In the genomic region with DNA sequence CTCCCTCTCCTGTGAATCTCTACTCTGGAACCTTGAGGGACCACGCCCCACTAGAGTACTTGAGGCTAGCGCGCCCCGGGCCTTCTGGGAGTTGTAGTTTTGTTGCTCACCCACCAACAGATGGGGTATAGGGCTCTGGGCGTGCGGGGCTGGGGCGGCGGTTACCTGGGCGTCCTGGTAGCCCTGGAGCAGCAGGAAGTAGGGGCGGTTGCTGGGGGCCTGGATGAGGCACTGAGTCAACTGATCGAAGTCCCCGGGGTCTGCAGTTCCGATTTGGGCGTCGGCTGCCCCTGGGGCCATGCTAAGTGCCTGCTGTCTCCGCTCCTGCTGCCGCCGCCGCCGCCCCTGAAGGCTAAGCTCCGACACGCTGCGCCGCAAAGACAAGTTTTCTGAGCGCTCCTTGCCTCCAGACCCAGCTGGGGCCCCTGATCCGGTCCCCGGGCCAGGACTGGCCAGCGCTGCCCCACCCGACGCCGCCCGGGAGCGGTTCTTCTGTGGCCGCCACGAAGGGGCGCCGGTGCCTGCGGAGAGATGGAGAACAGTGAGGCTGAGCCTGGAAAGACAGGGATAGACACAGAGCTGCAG, we compare ENCODE assay signal across 7 cellular contexts. TPM values are rescaled to one million over a fixed set of nuclear protein-coding genes. Genes with fewer than 3 reads are reported as not detected.
DNase-seq lines count a peak whose midpoint lies in the region; ATAC-seq and TF ChIP-seq lines count a peak whose summit lies in the region.
"Had no signal": no experiment of that assay in that cellular context is flagged by ENCODE, and none has a peak within 500 bp of the region (broad histone marks: within the 10 kb centered on the region; RNA-seq: fewer than 3 reads in every experiment).

No MANE protein-coding gene starts in this region.

- no peak overlapping the region for H3K27ac ChIP-seq in neural cell (ENCODE audit: low read length)

- H2AFZ ChIP-seq in neural cell (ENCODE audit: low read depth, low read length) = no peak overlapping the region

- peaks cover 0 to 9% (median 5%) of the 10 kb centered on the region in 5 experiments for H3K9me3 Mint-ChIP-seq in brain
- peaks cover 0 to 2% of the 10 kb centered on the region in 2 donors for H3K9me3 Mint-ChIP-seq in activated T-cell treated with anti-CD3 and anti-CD28 coated beads, Interleukin-2, amount 50 U/mL, for 72 hours

- no peaks in the 10 kb centered on the region for H3F3A ChIP-seq in neural cell (ENCODE audit: insufficient read depth, low read length, poor library complexity, severe bottlenecking)

- peak overlapping the region in 3 of 5 experiments; percentile 17 to 88 (median 78) for H3K27ac Mint-ChIP-seq in brain
- H3K27ac Mint-ChIP-seq in activated T-cell treated with anti-CD3 and anti-CD28 coated beads, Interleukin-2, amount 50 U/mL, for 72 hours = no peak overlapping the region

- peaks cover 18% of the 10 kb centered on the region for H3K27me3 Mint-ChIP-seq in brain
- H3K27me3 Mint-ChIP-seq in activated T-cell treated with anti-CD3 and anti-CD28 coated beads, Interleukin-2, amount 50 U/mL, for 72 hours (ENCODE audit: low read depth) = no peaks in the 10 kb centered on the region

- H3K4me2 ChIP-seq in neural cell (ENCODE audit: low read length) = no peak overlapping the region

- H3K9me3 ChIP-seq in neural cell (ENCODE audit: low read length) = no peaks in the 10 kb centered on the region

- H3K27me3 ChIP-seq in neural cell (ENCODE audit: insufficient read depth, low read depth, low read length) = peaks cover 12% of the 10 kb centered on the region

- TF ChIP-seq EP300 in neural cell (conservative IDR thresholded peaks at IDR 0.05; ENCODE audit: poor library complexity, severe bottlenecking) = no peak

- peak overlapping the region in 4 of 5 experiments; percentile 63 to 80 (median 72) for H3K4me3 Mint-ChIP-seq in brain
- no peak overlapping the region for H3K4me3 Mint-ChIP-seq in activated T-cell treated with anti-CD3 and anti-CD28 coated beads, Interleukin-2, amount 50 U/mL, for 72 hours

- H3K36me3 Mint-ChIP-seq in brain = peaks cover 17% of the 10 kb centered on the region
- no peaks in the 10 kb centered on the region for H3K36me3 Mint-ChIP-seq in activated T-cell treated with anti-CD3 and anti-CD28 coated beads, Interleukin-2, amount 50 U/mL, for 72 hours (ENCODE audit: insufficient read depth in 2 of 2)

- ATAC-seq in activated T-cell treated with anti-CD3 and anti-CD28 coated beads, Interleukin-2, amount 50 U/mL, for 72 hours (replicated peaks in 1 of 2) = no peak

- DNase-seq in HT-29 (ENCODE audit: low spot score) = peak; percentile 65
- no peak for DNase-seq in activated T-cell treated with anti-CD3 and anti-CD28 coated beads, Interleukin-2, amount 50 U/mL, for 72 hours
- DNase-seq in NCI-H1436 (lab: John Stamatoyannopoulos, UW) = no peak
- DNase-seq in NOMO-1 (lab: John Stamatoyannopoulos, UW; ENCODE audit: unreplicated experiment in 2 of 2) = no peak
- DNase-seq: GF-D8 had no signal

- no peaks in the 10 kb centered on the region for H3K79me2 ChIP-seq in neural cell (replicated peaks; ENCODE audit: insufficient read depth, low read length)

- peaks cover 26% of the 10 kb centered on the region for H3K4me1 Mint-ChIP-seq in brain
- H3K4me1 Mint-ChIP-seq in activated T-cell treated with anti-CD3 and anti-CD28 coated beads, Interleukin-2, amount 50 U/mL, for 72 hours (ENCODE audit: low read depth) = peaks cover 6% of the 10 kb centered on the region

- no peaks in the 10 kb centered on the region for H4K20me1 ChIP-seq in neural cell (ENCODE audit: insufficient read depth)

- no peak for TF ChIP-seq CTCF in brain (conservative IDR thresholded peaks at IDR 0.05)
- no peak for TF ChIP-seq CTCF in neural cell (IDR thresholded peaks at IDR 0.05; ENCODE audit: poor library complexity, severe bottlenecking)

- no peak overlapping the region for H3K9ac ChIP-seq in neural cell (ENCODE audit: low read length)

- peak overlapping the region; percentile 38 for H3K4me3 ChIP-seq in neural cell (ENCODE audit: low read length)

- no peaks in the 10 kb centered on the region for H3K9me2 ChIP-seq in neural cell (ENCODE audit: insufficient read depth, low read length)

- TF ChIP-seq RAD21 in neural cell (conservative IDR thresholded peaks at IDR 0.05) = no peak

- no peaks in the 10 kb centered on the region for H3K36me3 ChIP-seq in neural cell (ENCODE audit: insufficient read depth, low read length)

TF ChIP-seq in neural cell, 6 proteins besides CTCF, POLR2A, EP300 and RAD21:
- no peak for TF ChIP-seq EZH2 (IDR thresholded peaks at IDR 0.05; ENCODE audit: borderline replicate concordance, insufficient read depth, low read length, poor library complexity, severe bottlenecking)
- no peak for TF ChIP-seq SMC3 (conservative IDR thresholded peaks at IDR 0.05; ENCODE audit: poor library complexity)
- TF ChIP-seq, protein P1, sequence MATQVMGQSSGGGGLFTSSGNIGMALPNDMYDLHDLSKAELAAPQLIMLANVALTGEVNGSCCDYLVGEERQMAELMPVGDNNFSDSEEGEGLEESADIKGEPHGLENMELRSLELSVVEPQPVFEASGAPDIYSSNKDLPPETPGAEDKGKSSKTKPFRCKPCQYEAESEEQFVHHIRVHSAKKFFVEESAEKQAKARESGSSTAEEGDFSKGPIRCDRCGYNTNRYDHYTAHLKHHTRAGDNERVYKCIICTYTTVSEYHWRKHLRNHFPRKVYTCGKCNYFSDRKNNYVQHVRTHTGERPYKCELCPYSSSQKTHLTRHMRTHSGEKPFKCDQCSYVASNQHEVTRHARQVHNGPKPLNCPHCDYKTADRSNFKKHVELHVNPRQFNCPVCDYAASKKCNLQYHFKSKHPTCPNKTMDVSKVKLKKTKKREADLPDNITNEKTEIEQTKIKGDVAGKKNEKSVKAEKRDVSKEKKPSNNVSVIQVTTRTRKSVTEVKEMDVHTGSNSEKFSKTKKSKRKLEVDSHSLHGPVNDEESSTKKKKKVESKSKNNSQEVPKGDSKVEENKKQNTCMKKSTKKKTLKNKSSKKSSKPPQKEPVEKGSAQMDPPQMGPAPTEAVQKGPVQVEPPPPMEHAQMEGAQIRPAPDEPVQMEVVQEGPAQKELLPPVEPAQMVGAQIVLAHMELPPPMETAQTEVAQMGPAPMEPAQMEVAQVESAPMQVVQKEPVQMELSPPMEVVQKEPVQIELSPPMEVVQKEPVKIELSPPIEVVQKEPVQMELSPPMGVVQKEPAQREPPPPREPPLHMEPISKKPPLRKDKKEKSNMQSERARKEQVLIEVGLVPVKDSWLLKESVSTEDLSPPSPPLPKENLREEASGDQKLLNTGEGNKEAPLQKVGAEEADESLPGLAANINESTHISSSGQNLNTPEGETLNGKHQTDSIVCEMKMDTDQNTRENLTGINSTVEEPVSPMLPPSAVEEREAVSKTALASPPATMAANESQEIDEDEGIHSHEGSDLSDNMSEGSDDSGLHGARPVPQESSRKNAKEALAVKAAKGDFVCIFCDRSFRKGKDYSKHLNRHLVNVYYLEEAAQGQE (IDR thresholded peaks at IDR 0.05; ENCODE audit: borderline replicate concordance) = no peak
- no peak for TF ChIP-seq POLR2AphosphoS5 (IDR thresholded peaks at IDR 0.05)
- no peak for TF ChIP-seq TAF1 (IDR thresholded peaks at IDR 0.05; ENCODE audit: low read depth)
- no peak for TF ChIP-seq MXI1 (conservative IDR thresholded peaks at IDR 0.05; ENCODE audit: poor library complexity, severe bottlenecking)

RNA-seq across cellular contexts. Expression of a gene that starts 5.3 kb away (rescaled TPM):
- total RNA-seq in HT-29 (2014; rRNA removed; shearing (Covaris generic)) = 0.34 and 0.61 TPM in 2 replicates
- polyA plus RNA-seq in brain (ENCODE audit: insufficient read depth, low read depth, low replicate concordance) (4.7 TPM), neural cell (0.26 TPM in 1 of 2 replicates, not detected in the other)
- 0.12 and 0.24 TPM in 2 replicates for polyA minus RNA-seq in neural cell
- under 1 TPM; 0.53 to 0.86 TPM for total RNA-seq in activated T-cell treated with anti-CD3 and anti-CD28 coated beads, Interleukin-2, amount 50 U/mL, for 72 hours

RNA-seq across cellular contexts. Expression of a gene that starts 11.6 kb away (rescaled TPM):
- total RNA-seq in HT-29 (2014; rRNA removed; shearing (Covaris generic)) = 0.05 and 0.58 TPM in 2 replicates
- 0.20 TPM for polyA plus RNA-seq in brain (ENCODE audit: insufficient read depth, low read depth, low replicate concordance)
- polyA plus RNA-seq in neural cell = not detected in 2 replicates
- not detected in 2 replicates for polyA minus RNA-seq in neural cell
- under 1 TPM; 0.14 to 0.32 TPM for total RNA-seq in activated T-cell treated with anti-CD3 and anti-CD28 coated beads, Interleukin-2, amount 50 U/mL, for 72 hours

RNA-seq across cellular contexts. Expression of a gene that starts 15.6 kb away (rescaled TPM):
- total RNA-seq in HT-29 (2014; rRNA removed; shearing (Covaris generic)) = 0.73 and 0.84 TPM in 2 replicates
- polyA plus RNA-seq in brain (ENCODE audit: insufficient read depth, low read depth, low replicate concordance) (3.6 TPM), neural cell (0.36 and 0.96 TPM in 2 replicates)
- 0.69 and 0.73 TPM in 2 replicates for polyA minus RNA-seq in neural cell
- total RNA-seq in activated T-cell treated with anti-CD3 and anti-CD28 coated beads, Interleukin-2, amount 50 U/mL, for 72 hours = under 1 TPM; 0.69 to 0.89 TPM

RNA-seq across cellular contexts. Expression of a gene that starts 17.3 kb away (rescaled TPM):
- 4.6 and 6.3 TPM in 2 replicates for total RNA-seq in HT-29 (2014; rRNA removed; shearing (Covaris generic))
- polyA plus RNA-seq in brain (ENCODE audit: insufficient read depth, low read depth, low replicate concordance) (7.9 TPM), neural cell (0.15 and 0.26 TPM in 2 replicates)
- polyA minus RNA-seq in neural cell = 0.49 and 0.58 TPM in 2 replicates
- total RNA-seq in activated T-cell treated with anti-CD3 and anti-CD28 coated beads, Interleukin-2, amount 50 U/mL, for 72 hours = under 1 TPM; 0.29 to 0.32 TPM

RNA-seq across cellular contexts. Expression of a gene that starts 20.2 kb away (rescaled TPM):
- total RNA-seq in HT-29 (2014; rRNA removed; shearing (Covaris generic)) = not detected in 2 replicates
- polyA plus RNA-seq in brain (ENCODE audit: insufficient read depth, low read depth, low replicate concordance) (3.6 TPM), neural cell (not detected in 2 replicates)
- polyA minus RNA-seq in neural cell = not detected in 2 replicates
- not detected for total RNA-seq in activated T-cell treated with anti-CD3 and anti-CD28 coated beads, Interleukin-2, amount 50 U/mL, for 72 hours

Comparison
In these comparisons a context has a peak if more than half of its experiments do, and no peak if none do; other contexts are left out.
1. H3K4me3 Mint-ChIP-seq: peak in brain (4 of 5); none in activated T-cell treated with anti-CD3 and anti-CD28 coated beads, Interleukin-2, amount 50 U/mL, for 72 hours (0 of 2).